19 cellular contexts compared by ENCODE assay signal in genomic region chr12:127277882-127278281, GRCh38.
DNase-seq lines count a peak whose midpoint lies in the region; ATAC-seq, FAIRE-seq and TF ChIP-seq lines count a peak whose summit lies in the region.
"Had no signal": no experiment of that assay in that cellular context is flagged by ENCODE, and none has a peak within 500 bp of the region (broad histone marks: within the 10 kb centered on the region; RNA-seq: fewer than 3 reads in every experiment).

No MANE protein-coding gene starts in this region.

- H3K9me3 ChIP-seq in OCI-LY3 (ENCODE audit: insufficient read depth, low read length) (no peaks in the 10 kb centered on the region), PC-3 (ENCODE audit: low read length) (no peaks in the 10 kb centered on the region), suprapubic skin (no peaks in the 10 kb centered on the region)
- H3K9me3 ChIP-seq: ascending aorta, left lung, right atrium auricular region had no signal

- H3K4me1 ChIP-seq in OCI-LY3 (ENCODE audit: low read length) (peaks cover 7% of the 10 kb centered on the region; the same call in 1 of the 2 replicates), PC-3 (ENCODE audit: insufficient read depth, low read length) (peaks cover 27% of the 10 kb centered on the region), suprapubic skin (no peaks in the 10 kb centered on the region)
- H3K4me1 ChIP-seq: ascending aorta, left lung, right atrium auricular region had no signal

- intact Hi-C loops in PC-3 (cut with micrococcal nuclease) = no loop called here

- peaks cover 8% of the 10 kb centered on the region for H3F3A ChIP-seq in PC-3 (ENCODE audit: low read length, unreplicated experiment)

- no peak for TF ChIP-seq POLR2A in suprapubic skin (IDR thresholded peaks at IDR 0.05)

- no peaks in the 10 kb centered on the region for H3K9me2 ChIP-seq in PC-3 (replicated peaks; ENCODE audit: low read length)

- peak overlapping the region; percentile 40; the same call in 1 of the 2 replicates for H3K4me2 ChIP-seq in OCI-LY3 (ENCODE audit: low read length)
- no peak overlapping the region for H3K4me2 ChIP-seq in PC-3 (ENCODE audit: low read length)

- CTCF ChIA-PET in PC-3 (lab: Charles Lee) = no interaction called here

- H3K79me2 ChIP-seq in OCI-LY3 (ENCODE audit: low read length) (no peaks in the 10 kb centered on the region), PC-3 (ENCODE audit: low read length) (no peaks in the 10 kb centered on the region)

- no peaks in the 10 kb centered on the region for H3K36me3 ChIP-seq in OCI-LY3 (replicated peaks; ENCODE audit: low read depth, low read length)
- H3K36me3 ChIP-seq in PC-3 (ENCODE audit: low read depth, low read length) = no peaks in the 10 kb centered on the region
- H3K36me3 ChIP-seq in suprapubic skin = no peaks in the 10 kb centered on the region
- H3K36me3 ChIP-seq: ascending aorta, left lung, right atrium auricular region had no signal

- no peak for TF ChIP-seq EP300 in suprapubic skin (IDR thresholded peaks at IDR 0.05)

- 74% methylated on average over 7 of the region's 7 CpGs for WGBS in suprapubic skin

- H3K4me3 ChIP-seq in OCI-LY3 (ENCODE audit: low read length) (no peak overlapping the region), PC-3 (ENCODE audit: low read length) (no peak overlapping the region), suprapubic skin (no peak overlapping the region)
- H3K4me3 ChIP-seq: ascending aorta, left lung, right atrium auricular region had no signal

- ATAC-seq in GM18498 (IDR thresholded peaks at IDR 0.05; ENCODE audit: unreplicated experiment) (peak; percentile 64), GM21360 (IDR thresholded peaks at IDR 0.05; ENCODE audit: unreplicated experiment) (peak; percentile 49), HG03064 (IDR thresholded peaks at IDR 0.05; ENCODE audit: low read depth, unreplicated experiment) (peak; percentile 66), PC-3 (no peak)
- ATAC-seq: left lung had no signal

- H3K9ac ChIP-seq in OCI-LY3 (ENCODE audit: low read length) = no peak overlapping the region
- no peak overlapping the region for H3K9ac ChIP-seq in PC-3 (ENCODE audit: low read length)

- FAIRE-seq in D721Med (lab: Jason Lieb, UNC) = no peak
- FAIRE-seq: endothelial cell of umbilical vein had no signal

- BruUV-seq in PC-3 (replicated peaks; lab: Mats Ljungman, UMichigan) = no TSS peak

- H4K20me1 ChIP-seq in OCI-LY3 (ENCODE audit: insufficient read depth, low read length) = no peaks in the 10 kb centered on the region
- no peaks in the 10 kb centered on the region for H4K20me1 ChIP-seq in PC-3 (ENCODE audit: low read length)

- DNase-seq in D721Med (ENCODE audit: insufficient read length, low spot score) = no peak
- DNase-seq in PC-3 = no peak
- no peak for DNase-seq in suprapubic skin (ENCODE audit: low spot score in 2 of 2)
- DNase-seq in activated CD8-positive, alpha-beta memory T cell treated with anti-CD3 and anti-CD28 coated beads, Interleukin-2, amount 50 U/mL, for 48 hours = no peak
- DNase-seq: ACHN; activated B cell treated with CpG ODN at 0.5 μM for 24 hours; activated gamma-delta T cell; CD8-positive, alpha-beta memory T cell; foreskin fibroblast; left lung; NCI-H1105 treated with DMSO at 0.1 percent for 48 hours; NCI-H2171 treated with DMSO at 0.1 percent for 48 hours had no signal

- H3K27me3 ChIP-seq in OCI-LY3 (ENCODE audit: low read depth, low read length) (peaks cover 8% of the 10 kb centered on the region; the same call in 1 of the 2 replicates), PC-3 (ENCODE audit: low read length) (no peaks in the 10 kb centered on the region), suprapubic skin (peaks cover 15% of the 10 kb centered on the region)
- H3K27me3 ChIP-seq: ascending aorta had no signal

- no peak for TF ChIP-seq CTCF in OCI-LY3 (IDR thresholded peaks at IDR 0.05; ENCODE audit: low read depth, low read length)
- no peak for TF ChIP-seq CTCF in D721Med (IDR thresholded peaks at IDR 0.05; ENCODE audit: insufficient read depth, missing control alignments)
- no peak for TF ChIP-seq CTCF in PC-3 (conservative IDR thresholded peaks at IDR 0.05; ENCODE audit: low read depth, low read length)
- no peak for TF ChIP-seq CTCF in suprapubic skin (IDR thresholded peaks at IDR 0.05)

- no peak overlapping the region for H3K27ac ChIP-seq in OCI-LY3 (ENCODE audit: low read length)
- no peak overlapping the region for H3K27ac ChIP-seq in PC-3 (ENCODE audit: low read length)
- no peak overlapping the region for H3K27ac ChIP-seq in suprapubic skin
- H3K27ac ChIP-seq: ascending aorta, left lung, right atrium auricular region had no signal

- POLR2A ChIA-PET in PC-3 (lab: Charles Lee; ENCODE audit: unreplicated experiment) = no interaction called here

- H2AFZ ChIP-seq in OCI-LY3 (ENCODE audit: low read depth, low read length) = no peak overlapping the region
- no peak overlapping the region for H2AFZ ChIP-seq in PC-3 (ENCODE audit: low read length)
